8 cellular contexts compared by ENCODE assay signal in the genomic region with DNA sequence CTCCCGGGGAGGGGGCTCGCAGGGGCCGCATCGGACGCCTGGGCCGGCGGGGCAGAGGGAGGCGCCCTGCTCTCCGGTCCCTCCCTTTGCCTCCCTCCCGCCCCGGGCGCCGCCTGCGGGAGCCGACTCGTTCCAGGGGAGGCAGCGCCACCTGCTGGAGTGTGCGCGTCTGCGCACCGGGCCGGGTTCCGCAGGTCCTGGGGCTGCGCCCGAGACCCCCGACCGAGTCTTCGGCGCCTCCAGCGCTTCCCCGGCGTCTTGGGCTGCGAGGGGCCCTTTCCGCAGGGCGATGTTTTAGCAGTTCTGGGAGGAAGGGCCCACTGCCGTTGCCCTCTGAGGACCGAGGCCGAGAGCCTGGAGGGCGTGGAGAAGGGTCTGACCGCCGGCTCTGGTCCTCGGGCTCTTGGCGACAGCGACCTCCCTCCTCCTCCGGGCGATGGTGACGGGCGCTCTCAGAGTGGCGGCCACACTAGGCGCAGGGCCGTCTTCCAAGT.
DNase-seq lines count a peak whose midpoint lies in the region; ATAC-seq and TF ChIP-seq lines count a peak whose summit lies in the region.

No MANE protein-coding gene starts in this region.

- H3K9me3 ChIP-seq in liver (ENCODE audit: control insufficient read depth in 4 of 4, low read length in 3 of 4) = no peaks in the 10 kb centered on the region

- peaks cover 0 to 10% (median 7%) of the 10 kb centered on the region in 4 donors for H3K4me1 ChIP-seq in liver (ENCODE audit: control insufficient read depth in 4 of 4, insufficient read depth in 4 of 4, low read length in 3 of 4)

- H3K36me3 ChIP-seq in liver (ENCODE audit: control insufficient read depth in 4 of 4, insufficient read depth in 3 of 4, low read depth in 1 of 4, low read length in 3 of 4) = no peaks in the 10 kb centered on the region

- H3K9ac ChIP-seq in liver (ENCODE audit: low read depth in 1 of 2, low read length in 2 of 2) = peak overlapping the region in 1 of 2 donors; percentile 65

- peak overlapping the region; percentile 56 for H3K4me3 ChIP-seq in GM12865 (ENCODE audit: low read depth, low read length)
- H3K4me3 ChIP-seq in liver (ENCODE audit: low read depth in 1 of 3, low read length in 3 of 3) = peak overlapping the region; percentile 35 to 57 (median 50)

- H3K27me3 ChIP-seq in liver (ENCODE audit: control insufficient read depth in 4 of 4, insufficient read depth in 4 of 4, low read length in 3 of 4) = no peaks in the 10 kb centered on the region

- WGBS in liver = 2% methylated on average over 51 of the region's 51 CpGs

- peak; percentile 90 for DNase-seq in GM12865 (ENCODE audit: low read depth)
- DNase-seq in NCI-H748 (lab: John Stamatoyannopoulos, UW; ENCODE audit: unreplicated experiment) = peak; percentile 79
- peak; percentile 91 for DNase-seq in activated CD4-positive, alpha-beta T cell treated with anti-CD3 and anti-CD28 coated beads, Interleukin-2, amount 50 U/mL, for 1 hour
- DNase-seq in dermis blood vessel endothelial cell = peak; percentile 83
- peak; percentile 75 for DNase-seq in stimulated activated CD4-positive, alpha-beta T cell treated with anti-CD3 and anti-CD28 coated beads, Interleukin-2, amount 100 ng/mL, for 4 hours (ENCODE audit: low read depth)

- peak; percentile 89 to 94 for TF ChIP-seq RAD21 in liver (IDR thresholded peaks at IDR 0.05)

- ATAC-seq in HG03342 (IDR thresholded peaks at IDR 0.05; ENCODE audit: unreplicated experiment) (peak; percentile 56), HG03469 (IDR thresholded peaks at IDR 0.05; ENCODE audit: unreplicated experiment) (no peak)

- peak; percentile 92 for TF ChIP-seq CTCF in GM12865 (IDR thresholded peaks at IDR 0.05; ENCODE audit: insufficient read depth, low read depth, low read length, missing control alignments)
- TF ChIP-seq CTCF in liver (IDR thresholded peaks at IDR 0.05; ENCODE audit: low read depth, low read length, missing input control) = peak; percentile 92

- H3K27ac ChIP-seq in liver (ENCODE audit: low read depth in 1 of 2, low read length in 2 of 2) = no peak overlapping the region

TF ChIP-seq in liver, 16 proteins besides CTCF, POLR2A, EP300 and RAD21:
- no peak for TF ChIP-seq JUND (IDR thresholded peaks at IDR 0.05)
- TF ChIP-seq, protein P1, sequence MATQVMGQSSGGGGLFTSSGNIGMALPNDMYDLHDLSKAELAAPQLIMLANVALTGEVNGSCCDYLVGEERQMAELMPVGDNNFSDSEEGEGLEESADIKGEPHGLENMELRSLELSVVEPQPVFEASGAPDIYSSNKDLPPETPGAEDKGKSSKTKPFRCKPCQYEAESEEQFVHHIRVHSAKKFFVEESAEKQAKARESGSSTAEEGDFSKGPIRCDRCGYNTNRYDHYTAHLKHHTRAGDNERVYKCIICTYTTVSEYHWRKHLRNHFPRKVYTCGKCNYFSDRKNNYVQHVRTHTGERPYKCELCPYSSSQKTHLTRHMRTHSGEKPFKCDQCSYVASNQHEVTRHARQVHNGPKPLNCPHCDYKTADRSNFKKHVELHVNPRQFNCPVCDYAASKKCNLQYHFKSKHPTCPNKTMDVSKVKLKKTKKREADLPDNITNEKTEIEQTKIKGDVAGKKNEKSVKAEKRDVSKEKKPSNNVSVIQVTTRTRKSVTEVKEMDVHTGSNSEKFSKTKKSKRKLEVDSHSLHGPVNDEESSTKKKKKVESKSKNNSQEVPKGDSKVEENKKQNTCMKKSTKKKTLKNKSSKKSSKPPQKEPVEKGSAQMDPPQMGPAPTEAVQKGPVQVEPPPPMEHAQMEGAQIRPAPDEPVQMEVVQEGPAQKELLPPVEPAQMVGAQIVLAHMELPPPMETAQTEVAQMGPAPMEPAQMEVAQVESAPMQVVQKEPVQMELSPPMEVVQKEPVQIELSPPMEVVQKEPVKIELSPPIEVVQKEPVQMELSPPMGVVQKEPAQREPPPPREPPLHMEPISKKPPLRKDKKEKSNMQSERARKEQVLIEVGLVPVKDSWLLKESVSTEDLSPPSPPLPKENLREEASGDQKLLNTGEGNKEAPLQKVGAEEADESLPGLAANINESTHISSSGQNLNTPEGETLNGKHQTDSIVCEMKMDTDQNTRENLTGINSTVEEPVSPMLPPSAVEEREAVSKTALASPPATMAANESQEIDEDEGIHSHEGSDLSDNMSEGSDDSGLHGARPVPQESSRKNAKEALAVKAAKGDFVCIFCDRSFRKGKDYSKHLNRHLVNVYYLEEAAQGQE (IDR thresholded peaks at IDR 0.05) = no peak
